ENCODE assay signal across 22 cellular contexts in the genomic region with DNA sequence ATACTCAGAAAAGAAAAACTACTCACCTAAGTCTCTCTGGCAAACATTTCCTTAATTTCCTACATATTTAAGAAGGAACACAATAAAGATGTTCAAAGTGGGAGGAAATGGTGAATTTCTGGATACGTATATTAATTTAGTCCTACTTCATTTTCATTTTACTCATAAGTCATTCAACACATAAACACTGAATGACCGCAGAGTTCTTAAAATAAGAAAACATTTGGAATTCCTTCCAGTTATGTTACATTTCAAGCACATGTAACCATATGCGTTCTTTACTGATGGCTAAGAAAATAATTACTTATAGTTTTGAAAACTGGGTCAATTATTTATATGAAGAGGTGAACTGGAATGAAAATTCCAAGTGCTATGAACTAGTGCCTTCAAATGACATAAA.
"Had no signal": no experiment of that assay in that cellular context is flagged by ENCODE, and none has a peak within 500 bp of the region (broad histone marks: within the 10 kb centered on the region; RNA-seq: fewer than 3 reads in every experiment).

No MANE protein-coding gene starts in this region.

- H3K27ac ChIP-seq: esophagus muscularis mucosa, left lung, psoas muscle, sigmoid colon, testis, upper lobe of right lung had no signal

- H3K4me1 ChIP-seq: left lung, psoas muscle, sigmoid colon, spleen, uterus had no signal

- H3K36me3 ChIP-seq: esophagus muscularis mucosa, left lung, sigmoid colon, spleen, transverse colon, upper lobe of right lung, uterus had no signal

- H3K4me3 ChIP-seq: coronary artery, esophagus muscularis mucosa, left lung, psoas muscle, sigmoid colon, spleen, testis, transverse colon, upper lobe of right lung, uterus had no signal

- ATAC-seq: left cardiac atrium; left lung; naive thymus-derived CD8-positive, alpha-beta T cell; psoas muscle; right cardiac atrium; stimulated activated memory B cell treated with anti-CD40 and anti-IgM and Interleukin-4, amounts not matched to agents 10 μg/mL and 1 μg/mL and 100 μg/mL, for 72 hours; stimulated activated naive CD8-positive, alpha-beta T cell treated with anti-CD3 and anti-CD28 coated beads, Interleukin-15, Interleukin-2, amounts not matched to agents 100 U/mL and 50 U/mL, for 24 hours; upper lobe of right lung had no signal

- H3K9me3 ChIP-seq: esophagus muscularis mucosa, left lung, psoas muscle, sigmoid colon, spleen, testis, transverse colon, upper lobe of right lung, uterus had no signal

- H3K27me3 ChIP-seq: esophagus muscularis mucosa, left lung, sigmoid colon, spleen, testis, transverse colon, upper lobe of right lung, uterus had no signal

- DNase-seq: dermis blood vessel endothelial cell; effector memory CD4-positive, alpha-beta T cell; left cardiac atrium; left lung; mammary epithelial cell; naive thymus-derived CD8-positive, alpha-beta T cell; nephron progenitor cell; nucleus accumbens; psoas muscle; right cardiac atrium; sigmoid colon; spleen; stimulated activated CD4-positive, alpha-beta T cell treated with anti-CD3 and anti-CD28 coated beads, Interleukin-4, amount 100 ng/mL, for 4 hours; stimulated activated naive CD8-positive, alpha-beta T cell treated with anti-CD3 and anti-CD28 coated beads, Interleukin-15, Interleukin-2, amounts not matched to agents 100 U/mL and 50 U/mL, for 24 hours; substantia nigra; testis; transverse colon; upper lobe of right lung; uterus had no signal
